1 cellular context compared by ENCODE assay signal in genomic region chr7:158876984-158877383, GRCh38.
TF ChIP-seq lines count a peak whose summit lies in the region.

No MANE protein-coding gene starts in this region.

TF ChIP-seq in K562, 482 proteins besides CTCF, POLR2A, EP300 and RAD21:
- no peak for TF ChIP-seq MEIS2 (IDR thresholded peaks at IDR 0.05; ENCODE audit: partially characterized antibody)
- TF ChIP-seq POLR2G (IDR thresholded peaks at IDR 0.05; ENCODE audit: low read depth, low read length) = peak; percentile 31; the same call in 1 of the 2 replicates
- TF ChIP-seq MCM5 (IDR thresholded peaks at IDR 0.05; ENCODE audit: low read depth) = no peak
TF ChIP-seq in K562: peak in this region for 1.
